ENCODE assay signal across 16 cellular contexts in the genomic region with DNA sequence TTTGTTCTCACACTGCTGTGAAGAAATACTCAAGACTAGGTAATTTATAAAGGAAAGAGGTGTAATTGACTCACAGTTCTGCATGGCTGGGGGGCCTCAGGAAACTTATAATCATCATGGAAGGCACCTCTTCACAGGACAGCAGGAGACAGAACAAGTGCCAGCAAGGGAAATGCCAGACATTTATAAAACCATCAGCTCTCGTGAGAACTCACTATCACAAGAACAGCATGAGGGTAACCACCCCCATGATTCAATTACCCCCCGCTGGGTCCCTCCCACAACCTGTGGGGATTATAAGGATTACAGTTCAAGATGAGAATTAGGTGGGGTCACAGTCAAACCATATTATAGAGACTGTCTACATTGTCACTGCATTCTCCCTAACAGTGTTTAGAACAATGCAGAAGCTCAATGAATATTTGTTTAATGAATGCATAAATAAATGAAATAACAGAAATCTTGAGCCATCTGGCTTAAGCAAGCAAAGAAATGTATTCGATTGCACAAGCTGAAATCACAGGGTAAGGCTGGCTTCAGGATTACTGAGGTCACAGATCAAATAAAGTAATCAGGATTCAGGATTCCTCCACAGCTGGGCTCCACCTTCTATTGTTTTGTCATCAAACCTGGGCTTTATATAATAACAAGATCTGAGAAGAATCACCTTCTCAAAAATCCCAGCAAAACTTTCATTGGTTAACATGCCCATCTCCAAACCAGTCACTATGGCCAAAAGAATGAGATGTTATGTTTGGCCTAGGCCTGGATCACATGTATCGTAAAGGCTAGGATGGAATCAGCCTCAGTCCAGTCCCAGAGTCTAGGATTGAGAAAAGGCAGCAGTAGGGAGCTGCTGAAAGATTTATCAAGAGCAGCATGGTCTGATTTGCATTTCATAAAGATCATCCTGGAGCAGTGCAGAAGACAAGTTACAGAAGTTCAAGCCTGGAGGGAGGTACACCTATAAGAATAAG.
"Had no signal": no experiment of that assay in that cellular context is flagged by ENCODE, and none has a peak within 500 bp of the region (broad histone marks: within the 10 kb centered on the region; RNA-seq: fewer than 3 reads in every experiment).

No MANE protein-coding gene starts in this region.

- H3K27me3 ChIP-seq: right atrium auricular region, suprapubic skin, transverse colon, uterus had no signal

- DNase-seq: activated CD4-positive, alpha-beta T cell treated with anti-CD3 and anti-CD28 coated beads, Interleukin-2, amount 10 ng/mL, durations not matched to agents 7 days and 5 days; activated CD8-positive, alpha-beta T cell treated with anti-CD3 and anti-CD28 coated beads, Interleukin-2, amount 10 ng/mL, durations not matched to agents 7 days and 5 days; activated naive CD4-positive, alpha-beta T cell treated with anti-CD3 and anti-CD28 coated beads, Interleukin-2, amount 10 ng/mL, durations not matched to agents 7 days and 5 days; activated T-cell treated with anti-CD3 and anti-CD28 coated beads, Interleukin-2, amount 50 U/mL, for 4 hours; left cardiac atrium; mesenchymal stem cell; naive thymus-derived CD4-positive, alpha-beta T cell; stimulated activated CD4-positive, alpha-beta T cell treated with anti-CD3 and anti-CD28 coated beads, Interleukin-4, amount 100 ng/mL, for 1 hour; stimulated activated naive CD8-positive, alpha-beta T cell treated with anti-CD3 and anti-CD28 coated beads, Interleukin-15, amount 100 ng/mL, for 72 hours; transverse colon; uterus had no signal

- H3K27ac ChIP-seq: epithelial cell of prostate, prostate gland, right atrium auricular region, skin epidermis, suprapubic skin, transverse colon, uterus had no signal

- H3K4me3 ChIP-seq: prostate gland, right atrium auricular region, skin epidermis, suprapubic skin, transverse colon, uterus had no signal

- H3K4me1 ChIP-seq: prostate gland, right atrium auricular region, suprapubic skin, transverse colon, uterus had no signal

- H3K36me3 ChIP-seq: prostate gland, right atrium auricular region, suprapubic skin, transverse colon, uterus had no signal

- H3K9me3 ChIP-seq: prostate gland, right atrium auricular region, suprapubic skin, transverse colon, uterus had no signal
